9 cellular contexts compared by ENCODE assay signal in genomic region chr5:128844354-128844923, GRCh38.
DNase-seq lines count a peak whose midpoint lies in the region; ATAC-seq and TF ChIP-seq lines count a peak whose summit lies in the region.
"Had no signal": no experiment of that assay in that cellular context is flagged by ENCODE, and none has a peak within 500 bp of the region (broad histone marks: within the 10 kb centered on the region; RNA-seq: fewer than 3 reads in every experiment).

No MANE protein-coding gene starts in this region.

- ATAC-seq in Right ventricle myocardium inferior: no peak
- ATAC-seq in RWPE2 (ENCODE audit: low read depth): no peak
- no peak for ATAC-seq in foreskin keratinocyte
- ATAC-seq in left lung: no peak

- TF ChIP-seq CTCF in cardiac muscle cell (IDR thresholded peaks at IDR 0.05; ENCODE audit: low read depth, low read length): peak; percentile 28
- TF ChIP-seq CTCF in RWPE2 (IDR thresholded peaks at IDR 0.05; ENCODE audit: poor library complexity, severe bottlenecking): peak; percentile 74
- peak; percentile 64 for TF ChIP-seq CTCF in foreskin keratinocyte (conservative IDR thresholded peaks at IDR 0.05)
- TF ChIP-seq CTCF in transverse colon (IDR thresholded peaks at IDR 0.05): peak in 3 of 5 experiments; percentile 14 to 25 (median 16)
- peak in 1 of 2 donors; percentile 23 for TF ChIP-seq CTCF in left lung (IDR thresholded peaks at IDR 0.05)

- WGBS in transverse colon (ENCODE audit: low coverage in 1 of 2), 2 donors: 12 to 18% methylated on average over 2 of the region's 2 CpGs

- in situ Hi-C loops in transverse colon (cut with MboI; ENCODE audit: low pct_ligation_motif_present in 1 of 4, low pct_unique_long_range_greater_than_20kb in 1 of 4, low sequenced_read_pairs in 3 of 4): loop anchor here in 1 of 4 donors (25.0 kb wide), 1 partner anchor 632 kb away; no protein-coding TSS in a partner anchor

- no peaks in the 10 kb centered on the region for H3K27me3 ChIP-seq in cardiac muscle cell
- no peaks in the 10 kb centered on the region for H3K27me3 ChIP-seq in RWPE2 (ENCODE audit: insufficient read depth, poor library complexity, severe bottlenecking)
- H3K27me3 ChIP-seq in foreskin keratinocyte: no peaks in the 10 kb centered on the region
- no peaks in the 10 kb centered on the region for H3K27me3 ChIP-seq in transverse colon
- H3K27me3 ChIP-seq in left lung: no peaks in the 10 kb centered on the region

- H3K9me3 ChIP-seq in cardiac muscle cell (ENCODE audit: low read depth) (no peaks in the 10 kb centered on the region), RWPE2 (ENCODE audit: severe bottlenecking) (peaks cover 6% of the 10 kb centered on the region), transverse colon (peaks cover 0 to 5% of the 10 kb centered on the region in 2 donors), left lung (peaks cover 0 to 6% of the 10 kb centered on the region in 2 donors)

- H3K4me3 ChIP-seq in cardiac muscle cell (no peak overlapping the region), RWPE2 (ENCODE audit: severe bottlenecking) (no peak overlapping the region), transverse colon (no peak overlapping the region), left lung (no peak overlapping the region)

- no peak for TF ChIP-seq EP300 in transverse colon (IDR thresholded peaks at IDR 0.05; ENCODE audit: low read depth)

- H3K36me3 ChIP-seq in cardiac muscle cell (no peaks in the 10 kb centered on the region), RWPE2 (ENCODE audit: low read depth) (no peaks in the 10 kb centered on the region), transverse colon (no peaks in the 10 kb centered on the region), left lung (no peaks in the 10 kb centered on the region)

- peak overlapping the region; percentile 64 for H3K27ac ChIP-seq in cardiac muscle cell
- H3K27ac ChIP-seq in RWPE2 (ENCODE audit: poor library complexity, severe bottlenecking): no peak overlapping the region
- H3K27ac ChIP-seq in foreskin keratinocyte: no peak overlapping the region
- H3K27ac ChIP-seq in transverse colon: no peak overlapping the region
- H3K27ac ChIP-seq in left lung: no peak overlapping the region
- H3K27ac ChIP-seq: parathyroid adenoma had no signal

- intact Hi-C loops in Right ventricle myocardium inferior (cut with DNase I) (loop anchor here (2.0 kb wide), 2 partner anchors 178 to 632 kb away; no protein-coding TSS in a partner anchor), transverse colon (cut with DNase I; ENCODE audit: low total_unique reads) (loop anchor here (10.0 kb wide), 1 partner anchor 160 kb away; no protein-coding TSS in a partner anchor), left lung (cut with DNase I) (loop anchor here in 1 of 2 donors (10.0 kb wide), 1 partner anchor 620 kb away; no protein-coding TSS in a partner anchor)

- peak; percentile 53 to 56 for DNase-seq in cardiac muscle cell (ENCODE audit: low read depth in 1 of 2, low spot score in 1 of 2)
- DNase-seq in Right ventricle myocardium inferior (ENCODE audit: missing footprints): no peak
- no peak for DNase-seq in RWPE2 (ENCODE audit: low spot score)
- peak in 1 of 2 donors; percentile 24 for DNase-seq in foreskin keratinocyte
- no peak for DNase-seq in transverse colon
- no peak for DNase-seq in activated effector memory CD4-positive, alpha-beta T cell treated with anti-CD3 and anti-CD28 coated beads, Interleukin-2, amount 50 U/mL, for 16 hours
- DNase-seq in stimulated activated CD4-positive, alpha-beta T cell treated with anti-CD3 and anti-CD28 coated beads, Interleukin-4, amount 100 ng/mL, for 24 hours: no peak
- DNase-seq in left lung: no peak

- H3K4me1 ChIP-seq in cardiac muscle cell (ENCODE audit: low read depth) (peaks cover 25% of the 10 kb centered on the region), RWPE2 (ENCODE audit: insufficient read depth, poor library complexity, severe bottlenecking) (no peaks in the 10 kb centered on the region), foreskin keratinocyte (no peaks in the 10 kb centered on the region), transverse colon (no peaks in the 10 kb centered on the region), left lung (no peaks in the 10 kb centered on the region)
- H3K4me1 ChIP-seq: parathyroid adenoma had no signal

- no peak for TF ChIP-seq POLR2A in transverse colon (IDR thresholded peaks at IDR 0.05)

Comparison
In these comparisons a context has a peak if more than half of its experiments do, and no peak if none do; other contexts are left out.
1. DNase-seq: peak in cardiac muscle cell (2 of 2); none in Right ventricle myocardium inferior (single experiment), RWPE2 (single experiment), transverse colon (single experiment), activated effector memory CD4-positive, alpha-beta T cell treated with anti-CD3 and anti-CD28 coated beads, Interleukin-2, amount 50 U/mL, for 16 hours (single experiment), stimulated activated CD4-positive, alpha-beta T cell treated with anti-CD3 and anti-CD28 coated beads, Interleukin-4, amount 100 ng/mL, for 24 hours (single experiment) and left lung (0 of 2).